ENCODE assay signal across 19 cellular contexts in the genomic region with DNA sequence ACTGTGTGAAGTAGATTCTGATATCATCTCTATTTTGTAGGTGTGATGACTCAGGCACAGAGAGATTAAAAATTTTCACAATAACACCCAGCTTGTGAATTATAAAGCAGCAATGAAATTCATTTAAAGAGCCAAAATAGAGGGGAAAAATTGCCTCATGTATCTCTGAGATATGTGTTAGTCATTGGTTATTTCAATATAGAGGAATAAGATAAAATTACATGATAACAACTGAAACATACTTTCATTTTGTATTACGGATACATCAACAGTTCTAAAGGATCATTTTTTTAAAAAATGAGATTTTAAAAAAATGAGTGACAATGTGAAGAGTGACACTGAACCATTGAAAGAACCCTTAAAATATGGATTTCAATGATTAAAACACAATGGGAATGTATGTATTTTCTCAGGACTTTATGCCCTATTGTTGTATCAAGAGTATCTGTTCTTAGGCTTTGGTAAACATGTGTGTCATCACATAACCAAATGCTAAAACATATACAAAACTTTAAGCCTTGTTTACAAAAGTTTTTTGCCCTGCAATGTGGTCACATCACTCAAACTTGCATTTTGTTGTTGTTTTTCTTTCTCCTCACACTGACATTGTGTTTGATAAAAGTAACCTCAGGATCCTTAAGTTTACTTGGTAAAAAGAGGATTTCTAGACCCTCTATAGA.
DNase-seq lines count a peak whose midpoint lies in the region; ATAC-seq, FAIRE-seq and TF ChIP-seq lines count a peak whose summit lies in the region.
"Had no signal": no experiment of that assay in that cellular context is flagged by ENCODE, and none has a peak within 500 bp of the region (broad histone marks: within the 10 kb centered on the region; RNA-seq: fewer than 3 reads in every experiment).

No MANE protein-coding gene starts in this region.

- H2AK5ac ChIP-seq in H1 (ENCODE audit: low read depth, low read length) (no peak overlapping the region), neuronal stem cell (ENCODE audit: low read depth, low read length) (no peak overlapping the region)

- H3K27ac ChIP-seq in GM23338 (ENCODE audit: low read depth) = no peak overlapping the region
- H3K27ac ChIP-seq in SJCRH30 = peak overlapping the region; percentile 6; the same call in 1 of the 2 replicates
- H3K27ac ChIP-seq in H1 (ENCODE audit: low read depth, low read length) = no peak overlapping the region
- H3K27ac ChIP-seq in neuronal stem cell (replicated peaks; ENCODE audit: low read length) = no peak overlapping the region
- no peak overlapping the region for H3K27ac ChIP-seq in naive thymus-derived CD4-positive, alpha-beta T cell (ENCODE audit: low read depth, low read length)
- H3K27ac ChIP-seq: gastrocnemius medialis, thyroid gland had no signal

- H3K27me3 ChIP-seq in GM23338 (ENCODE audit: insufficient read depth) (no peaks in the 10 kb centered on the region), SJCRH30 (no peaks in the 10 kb centered on the region), H1 (replicated peaks in 1 of 4; ENCODE audit: control insufficient read depth in 3 of 4, extremely low read depth in 1 of 4, insufficient read depth in 3 of 4, low read length in 3 of 4) (no peaks in the 10 kb centered on the region), neuronal stem cell (ENCODE audit: control insufficient read depth in 3 of 3, insufficient read depth in 3 of 3, low read depth in 1 of 3, low read length in 3 of 3) (no peaks in the 10 kb centered on the region)
- no peaks in the 10 kb centered on the region for H3K27me3 ChIP-seq in naive thymus-derived CD4-positive, alpha-beta T cell (ENCODE audit: control insufficient read depth in 2 of 2, insufficient read depth in 2 of 2, low read length in 2 of 2)
- H3K27me3 ChIP-seq: gastrocnemius medialis, Peyer's patch, thyroid gland had no signal

- CTCF ChIA-PET in H1 (lab: Charles Lee; ENCODE audit: partially characterized antibody) = no interaction called here
- CTCF ChIA-PET in naive thymus-derived CD4-positive, alpha-beta T cell (lab: Charles Lee) = no interaction called here

- H3K4ac ChIP-seq in H1 (replicated peaks; ENCODE audit: insufficient read length, low read depth, low read length) (no peak overlapping the region), neuronal stem cell (ENCODE audit: low read length) (no peak overlapping the region)

- TF ChIP-seq CTCF in GM23338 (conservative IDR thresholded peaks at IDR 0.05; ENCODE audit: low read depth in 2 of 2) = no peak
- no peak for TF ChIP-seq CTCF in H1 (IDR thresholded peaks at IDR 0.05; ENCODE audit: control extremely low read depth in 1 of 3, insufficient read depth in 1 of 3, low read depth in 1 of 3, low read length in 3 of 3)

- no peak overlapping the region for H2BK120ac ChIP-seq in H1 (replicated peaks; ENCODE audit: low read depth, low read length)
- H2BK120ac ChIP-seq in neuronal stem cell (ENCODE audit: low read depth, low read length) = no peak overlapping the region

- no peak for TF ChIP-seq RAD21 in H1 (IDR thresholded peaks at IDR 0.05 in 1 of 2, conservative IDR thresholded peaks at IDR 0.05 in 1 of 2; ENCODE audit: low read depth in 2 of 2, low read length in 2 of 2)

- no peak overlapping the region for H2BK20ac ChIP-seq in H1 (ENCODE audit: low read length)

- H3K9me3 ChIP-seq in SJCRH30 (replicated peaks) (no peaks in the 10 kb centered on the region), H1 (ENCODE audit: insufficient read depth in 2 of 2, low read depth in 1 of 2, low read length in 1 of 2) (no peaks in the 10 kb centered on the region), neuronal stem cell (replicated peaks in 1 of 2; ENCODE audit: control insufficient read depth in 2 of 2, insufficient read depth in 1 of 2, low read depth in 1 of 2, low read length in 2 of 2) (no peaks in the 10 kb centered on the region)
- H3K9me3 ChIP-seq in naive thymus-derived CD4-positive, alpha-beta T cell (ENCODE audit: control insufficient read depth in 2 of 3, low read length in 3 of 3) = no peaks in the 10 kb centered on the region
- H3K9me3 ChIP-seq: gastrocnemius medialis, Peyer's patch, thyroid gland had no signal

- no peaks in the 10 kb centered on the region for H3K36me3 ChIP-seq in GM23338 (ENCODE audit: insufficient read depth)
- H3K36me3 ChIP-seq in SJCRH30 = no peaks in the 10 kb centered on the region
- H3K36me3 ChIP-seq in H1 (ENCODE audit: control insufficient read depth in 2 of 4, insufficient read depth in 4 of 4, low read length in 3 of 4) = no peaks in the 10 kb centered on the region
- H3K36me3 ChIP-seq in neuronal stem cell (replicated peaks in 1 of 2; ENCODE audit: control insufficient read depth in 2 of 2, insufficient read depth in 2 of 2, low read length in 2 of 2) = no peaks in the 10 kb centered on the region
- no peaks in the 10 kb centered on the region for H3K36me3 ChIP-seq in naive thymus-derived CD4-positive, alpha-beta T cell (ENCODE audit: control insufficient read depth in 2 of 3, insufficient read depth in 3 of 3, low read length in 3 of 3)
- H3K36me3 ChIP-seq: gastrocnemius medialis, Peyer's patch, thyroid gland had no signal

- H2BK12ac ChIP-seq in H1 (ENCODE audit: low read depth, low read length) (no peak overlapping the region; the same call in 1 of the 2 replicates), neuronal stem cell (ENCODE audit: low read length) (no peak overlapping the region)

- H3K36me3 Mint-ChIP-seq in GM23338 (ENCODE audit: low read depth) = no peaks in the 10 kb centered on the region
- H3K36me3 Mint-ChIP-seq in naive thymus-derived CD4-positive, alpha-beta T cell = no peaks in the 10 kb centered on the region

- H3K23me2 ChIP-seq in H1 (ENCODE audit: low read depth, low read length) = no peaks in the 10 kb centered on the region

- no peaks in the 10 kb centered on the region for H3K9me2 ChIP-seq in GM23338 (ENCODE audit: insufficient read depth)

- no peak for TF ChIP-seq POLR2A in H1 (IDR thresholded peaks at IDR 0.05; ENCODE audit: control extremely low read depth in 1 of 2, low read depth in 2 of 2, low read length in 2 of 2)

- 95% methylated on average over 1 of the region's 1 CpG; no CpG with 5 or more reads in 1 of the 2 experiments for WGBS in H1 (ENCODE audit: extremely low coverage in 1 of 2, insufficient coverage in 1 of 2, insufficient read length in 1 of 2, insufficient replicate concordance in 2 of 2, low coverage in 1 of 2, low lambda C conversion rate in 2 of 2, missing lambda C conversion rate in 1 of 2), 2 experiments
- WGBS in neuronal stem cell (ENCODE audit: extremely low coverage in 2 of 2, insufficient read length in 2 of 2, insufficient replicate concordance in 1 of 2), 2 donors = no CpG with 5 or more reads among the region's 1 CpG

- H3K4me3 ChIP-seq in GM23338 (no peak overlapping the region), SJCRH30 (no peak overlapping the region), H1 (ENCODE audit: extremely low read depth in 1 of 4, insufficient read depth in 2 of 4, low read depth in 3 of 4, low read length in 4 of 4) (no peak overlapping the region), neuronal stem cell (ENCODE audit: low read length in 2 of 2) (no peak overlapping the region)
- no peak overlapping the region for H3K4me3 ChIP-seq in naive thymus-derived CD4-positive, alpha-beta T cell (ENCODE audit: low read length)
- H3K4me3 ChIP-seq: gastrocnemius medialis, Peyer's patch, thyroid gland had no signal

- no peak overlapping the region for H3K4me3 Mint-ChIP-seq in GM23338
- H3K4me3 Mint-ChIP-seq in naive thymus-derived CD4-positive, alpha-beta T cell = no peak overlapping the region
- H3K4me3 Mint-ChIP-seq: activated T-cell treated with anti-CD3 and anti-CD28 coated beads, Interleukin-2, amount 50 U/mL, for 24 hours had no signal

- H3K18ac ChIP-seq in H1 (ENCODE audit: extremely low read depth, low read length) (no peak overlapping the region; the same call in 1 of the 2 replicates), neuronal stem cell (ENCODE audit: low read length) (no peak overlapping the region)

- H2BK15ac ChIP-seq in H1 (ENCODE audit: low read length) = no peak overlapping the region
- no peak overlapping the region for H2BK15ac ChIP-seq in neuronal stem cell (ENCODE audit: low read length)

- H3K79me1 ChIP-seq in H1 (ENCODE audit: low read depth, low read length) (no peaks in the 10 kb centered on the region), neuronal stem cell (ENCODE audit: low read depth, low read length) (no peaks in the 10 kb centered on the region)

- DNase-seq in GM23338 (ENCODE audit: low spot score) (no peak), SJCRH30 (no peak), H1 (ENCODE audit: low read depth in 1 of 2, low spot score in 2 of 2) (no peak), neuronal stem cell (ENCODE audit: low spot score) (no peak), retina (no peak), head of caudate nucleus (no peak)
- DNase-seq in naive thymus-derived CD4-positive, alpha-beta T cell = no peak
- DNase-seq: activated T-cell treated with anti-CD3 and anti-CD28 coated beads, Interleukin-2, amount 50 U/mL, for 24 hours; amygdala; C1 segment of cervical spinal cord; DMS79; Kasumi-1; NCI-H1436 treated with DMSO at 0.1 percent for 48 hours; NCI-H524; T-helper 2 cell had no signal

- H3K4me1 ChIP-seq in GM23338 (ENCODE audit: insufficient read depth) (peaks cover 7% of the 10 kb centered on the region; the same call in 1 of the 2 replicates), SJCRH30 (peaks cover 9% of the 10 kb centered on the region), H1 (replicated peaks in 1 of 4; ENCODE audit: control insufficient read depth in 3 of 4, insufficient read depth in 4 of 4, low read length in 3 of 4) (no peaks in the 10 kb centered on the region; a peak in 2 of 7 replicates), neuronal stem cell (ENCODE audit: control insufficient read depth in 2 of 2, insufficient read depth in 1 of 2, low read depth in 1 of 2, low read length in 2 of 2) (no peaks in the 10 kb centered on the region)
- no peaks in the 10 kb centered on the region for H3K4me1 ChIP-seq in naive thymus-derived CD4-positive, alpha-beta T cell (ENCODE audit: control insufficient read depth in 2 of 2, insufficient read depth in 2 of 2, low read length in 2 of 2)
- H3K4me1 ChIP-seq: gastrocnemius medialis, Peyer's patch, thyroid gland had no signal

- H4K8ac ChIP-seq in H1 (ENCODE audit: extremely low read depth, insufficient read depth, low read length) (no peak overlapping the region), neuronal stem cell (ENCODE audit: low read depth, low read length) (no peak overlapping the region)

- no peaks in the 10 kb centered on the region for H3F3A ChIP-seq in GM23338 (replicated peaks; ENCODE audit: low read depth)

- intact Hi-C loops in naive thymus-derived CD4-positive, alpha-beta T cell (cut with micrococcal nuclease) = no loop called here
- intact Hi-C loops in head of caudate nucleus (cut with DNase I) = no loop called here

- H3K9ac ChIP-seq in H1 (replicated peaks in 1 of 4; ENCODE audit: extremely low read depth in 1 of 4, low read depth in 3 of 4, low read length in 3 of 4) = no peak overlapping the region
- H3K9ac ChIP-seq in neuronal stem cell (ENCODE audit: low read depth, low read length, poor library complexity) = no peak overlapping the region

- ATAC-seq in GM23338 = no peak
- ATAC-seq in naive thymus-derived CD4-positive, alpha-beta T cell = no peak

- no peak overlapping the region for H3K23ac ChIP-seq in H1 (ENCODE audit: insufficient read length)
- no peak overlapping the region for H3K23ac ChIP-seq in neuronal stem cell (ENCODE audit: low read depth, low read length, poor library complexity)

- H4K5ac ChIP-seq in H1 (ENCODE audit: insufficient read length, low read depth, low read length) = no peak overlapping the region

- no peak overlapping the region for H4K91ac ChIP-seq in H1 (replicated peaks; ENCODE audit: insufficient read length, low read length)
- H4K91ac ChIP-seq in neuronal stem cell (ENCODE audit: low read depth, low read length, poor library complexity) = no peak overlapping the region

- H4K20me1 ChIP-seq in GM23338 (replicated peaks; ENCODE audit: insufficient read depth) (no peaks in the 10 kb centered on the region), H1 (replicated peaks in 1 of 2; ENCODE audit: control insufficient read depth in 1 of 2, insufficient read depth in 2 of 2, low read length in 2 of 2) (no peaks in the 10 kb centered on the region)

- H3K56ac ChIP-seq in H1 (replicated peaks; ENCODE audit: insufficient read length, low read depth, low read length) = no peak overlapping the region

- H3K4me2 ChIP-seq in GM23338 (no peak overlapping the region), H1 (ENCODE audit: insufficient read depth in 1 of 2, low read depth in 2 of 2, low read length in 2 of 2) (no peak overlapping the region), neuronal stem cell (ENCODE audit: insufficient read depth, low read length, poor library complexity, severe bottlenecking) (no peak overlapping the region)

- FAIRE-seq in H1 (lab: Jason Lieb, UNC) = peak; percentile 19
- FAIRE-seq: islet of Langerhans had no signal

- peak overlapping the region; percentile 95 for H3K27ac Mint-ChIP-seq in GM23338
- no peak overlapping the region for H3K27ac Mint-ChIP-seq in naive thymus-derived CD4-positive, alpha-beta T cell
- H3K27ac Mint-ChIP-seq: activated T-cell treated with anti-CD3 and anti-CD28 coated beads, Interleukin-2, amount 50 U/mL, for 24 hours had no signal

- H2BK5ac ChIP-seq in H1 (ENCODE audit: low read depth, low read length) (no peak overlapping the region), neuronal stem cell (ENCODE audit: low read length) (no peak overlapping the region)

- POLR2A ChIA-PET in H1 (lab: Charles Lee; ENCODE audit: partially characterized antibody) = no interaction called here
- POLR2A ChIA-PET in naive thymus-derived CD4-positive, alpha-beta T cell (lab: Charles Lee) = no interaction called here

- H2AFZ ChIP-seq in GM23338 (peak overlapping the region; percentile 61; the same call in 1 of the 2 replicates), H1 (ENCODE audit: low read length) (peak overlapping the region; percentile 54), neuronal stem cell (ENCODE audit: low read length) (peak overlapping the region; percentile 9)

- no peaks in the 10 kb centered on the region for H3K9me3 Mint-ChIP-seq in GM23338
- peaks cover 0 to 8% (median 0%) of the 10 kb centered on the region in 11 donors for H3K9me3 Mint-ChIP-seq in naive thymus-derived CD4-positive, alpha-beta T cell
- H3K9me3 Mint-ChIP-seq: activated T-cell treated with anti-CD3 and anti-CD28 coated beads, Interleukin-2, amount 50 U/mL, for 24 hours had no signal

- no peaks in the 10 kb centered on the region for H3K27me3 Mint-ChIP-seq in GM23338 (ENCODE audit: insufficient read depth, low read depth, poor library complexity)
- peaks cover 0 to 10% (median 3%) of the 10 kb centered on the region in 5 donors for H3K27me3 Mint-ChIP-seq in naive thymus-derived CD4-positive, alpha-beta T cell

- H3K79me2 ChIP-seq in GM23338 (replicated peaks; ENCODE audit: insufficient read depth) (no peaks in the 10 kb centered on the region), H1 (ENCODE audit: control insufficient read depth in 1 of 2, insufficient read depth in 2 of 2, low read length in 2 of 2) (no peaks in the 10 kb centered on the region)

- H3K14ac ChIP-seq in H1 (ENCODE audit: insufficient read length) (no peak overlapping the region), neuronal stem cell (ENCODE audit: low read length) (no peak overlapping the region)

- no peak for TF ChIP-seq EP300 in H1 (IDR thresholded peaks at IDR 0.05; ENCODE audit: borderline replicate concordance in 1 of 2, low read depth in 2 of 2, low read length in 2 of 2)

- peaks cover 15% of the 10 kb centered on the region for H3K4me1 Mint-ChIP-seq in GM23338
- no peaks in the 10 kb centered on the region for H3K4me1 Mint-ChIP-seq in naive thymus-derived CD4-positive, alpha-beta T cell

Comparison
In these comparisons a context has a peak if more than half of its experiments do, and no peak if none do; other contexts are left out.
1. H2AFZ ChIP-seq: peak in every context shown above with its lines; median percentile 61 in GM23338; 54 in H1; 9 in neuronal stem cell.